Comparison of ENCODE assay signal across 1 cellular context in the genomic region with DNA sequence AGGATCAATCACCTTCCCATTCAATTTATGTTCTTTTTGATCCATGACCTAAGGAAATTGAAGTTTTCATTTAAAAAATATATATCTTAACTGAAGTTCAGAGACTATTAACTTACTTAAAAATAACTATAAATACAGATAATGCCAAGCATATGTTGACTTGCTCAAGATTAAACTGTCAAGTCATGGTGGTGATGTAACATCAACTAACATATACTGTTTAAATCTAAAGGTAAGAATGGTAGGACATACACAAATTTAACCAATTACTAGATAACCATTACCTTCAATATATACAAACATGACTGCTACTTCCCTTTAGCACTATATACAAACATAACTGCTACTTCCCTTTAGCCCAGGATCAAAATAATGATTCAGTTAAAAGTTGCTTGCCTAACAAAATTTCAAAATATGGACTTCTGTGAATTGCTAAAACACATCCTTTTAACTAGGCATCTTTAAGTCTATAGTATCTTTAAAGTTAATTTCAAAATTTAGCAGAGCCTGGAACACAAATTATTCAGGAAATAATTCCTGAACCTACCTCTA.
TF ChIP-seq lines count a peak whose summit lies in the region.

No MANE protein-coding gene starts in this region.

TF ChIP-seq in HepG2, 621 proteins besides CTCF, POLR2A, EP300 and RAD21:
- no peak for TF ChIP-seq SP140L (CRISPR knock-in tag; IDR thresholded peaks at IDR 0.05; ENCODE audit: borderline replicate concordance)
- no peak for TF ChIP-seq ESRRA (CRISPR knock-in tag; IDR thresholded peaks at IDR 0.05; ENCODE audit: low read depth)
- TF ChIP-seq NFE2L2 (IDR thresholded peaks at IDR 0.05; ENCODE audit: low read length), result peak; percentile 66
- no peak for TF ChIP-seq ZFP36L1 (CRISPR knock-in tag; IDR thresholded peaks at IDR 0.05)
- TF ChIP-seq, protein P1, sequence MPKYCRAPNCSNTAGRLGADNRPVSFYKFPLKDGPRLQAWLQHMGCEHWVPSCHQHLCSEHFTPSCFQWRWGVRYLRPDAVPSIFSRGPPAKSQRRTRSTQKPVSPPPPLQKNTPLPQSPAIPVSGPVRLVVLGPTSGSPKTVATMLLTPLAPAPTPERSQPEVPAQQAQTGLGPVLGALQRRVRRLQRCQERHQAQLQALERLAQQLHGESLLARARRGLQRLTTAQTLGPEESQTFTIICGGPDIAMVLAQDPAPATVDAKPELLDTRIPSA (CRISPR knock-in tag; IDR thresholded peaks at IDR 0.05; ENCODE audit: borderline replicate concordance), result no peak
- TF ChIP-seq FOXM1 (CRISPR knock-in tag; IDR thresholded peaks at IDR 0.05), result no peak
- TF ChIP-seq ZNF615 (CRISPR knock-in tag; IDR thresholded peaks at IDR 0.05; ENCODE audit: borderline replicate concordance), result no peak
